In genomic region chr10:18142151-18142550, GRCh38 we compare ENCODE assay signal across 16 cellular contexts. TPM values are rescaled to one million over a fixed set of nuclear protein-coding genes. Genes with fewer than 3 reads are reported as not detected.
DNase-seq lines count a peak whose midpoint lies in the region; ATAC-seq and TF ChIP-seq lines count a peak whose summit lies in the region.
"Had no signal": no experiment of that assay in that cellular context is flagged by ENCODE, and none has a peak within 500 bp of the region (broad histone marks: within the 10 kb centered on the region; RNA-seq: fewer than 3 reads in every experiment).

No MANE protein-coding gene starts in this region.

- H3K79me2 ChIP-seq in GM23338 (replicated peaks; ENCODE audit: insufficient read depth), result peaks cover 5% of the 10 kb centered on the region
- no peaks in the 10 kb centered on the region for H3K79me2 ChIP-seq in hepatocyte

- H3K27ac Mint-ChIP-seq in GM23338, result no peak overlapping the region
- H3K27ac Mint-ChIP-seq in brain, result peak overlapping the region in 2 of 5 experiments; percentile 28 to 84
- H3K27ac Mint-ChIP-seq: activated T-helper 1 cell treated with anti-CD3 and anti-CD28 coated beads, Interleukin-12 subunit alpha, Interleukin-12 subunit beta, Interleukin-2, Interleukin-4 antibody, amounts not matched to agents 30 ng/mL and 10 ng/mL and 1 ng/mL, durations not matched to agents 14 hours and 24 hours and 36 hours; effector memory CD8-positive, alpha-beta T cell; stimulated activated naive CD8-positive, alpha-beta T cell treated with anti-CD3 and anti-CD28 coated beads, Interleukin-15, Interleukin-2, amounts not matched to agents 100 ng/mL and 50 ng/mL, for 24 hours had no signal

- H3K36me3 Mint-ChIP-seq in GM23338 (ENCODE audit: low read depth) (no peaks in the 10 kb centered on the region), brain (no peaks in the 10 kb centered on the region)
- H3K36me3 Mint-ChIP-seq: naive thymus-derived CD8-positive, alpha-beta T cell had no signal

- H3K4me1 Mint-ChIP-seq in GM23338 (peaks cover 35% of the 10 kb centered on the region), brain (peaks cover 27% of the 10 kb centered on the region)

- H3K9me3 ChIP-seq in hepatocyte (ENCODE audit: low read depth), result no peaks in the 10 kb centered on the region

- 76% methylated on average over 4 of the region's 4 CpGs for WGBS in hepatocyte (ENCODE audit: low lambda C conversion rate, missing lambda C conversion rate)

- H3K4me1 ChIP-seq in GM23338 (ENCODE audit: insufficient read depth) (peaks cover 18% of the 10 kb centered on the region), hepatocyte (ENCODE audit: insufficient read depth) (no peaks in the 10 kb centered on the region), rectal smooth muscle tissue (ENCODE audit: control insufficient read depth, insufficient read depth, low read length) (peaks cover 38% of the 10 kb centered on the region)
- H3K4me1 ChIP-seq: foreskin keratinocyte had no signal

- H3K27me3 ChIP-seq in GM23338 (ENCODE audit: insufficient read depth) (peaks cover 32% of the 10 kb centered on the region), hepatocyte (peaks cover 30% of the 10 kb centered on the region), rectal smooth muscle tissue (ENCODE audit: control insufficient read depth, insufficient read depth, low read length) (no peaks in the 10 kb centered on the region)
- H3K27me3 ChIP-seq: MG63 had no signal

- H3K27me3 Mint-ChIP-seq in GM23338 (ENCODE audit: insufficient read depth, low read depth, poor library complexity), result peaks cover 19% of the 10 kb centered on the region
- peaks cover 69% of the 10 kb centered on the region for H3K27me3 Mint-ChIP-seq in brain

- H3K4me2 ChIP-seq in GM23338 (peak overlapping the region; percentile 99), hepatocyte (peak overlapping the region; percentile 98)

- DNase-seq in GM23338 (ENCODE audit: low spot score) (no peak), hepatocyte (ENCODE audit: low spot score) (no peak), NCI-H2227 treated with DMSO at 0.1 percent for 48 hours (lab: John Stamatoyannopoulos, UW) (no peak), GM20000 (ENCODE audit: low spot score) (no peak)
- DNase-seq: effector memory CD8-positive, alpha-beta T cell; foreskin keratinocyte; MG63; naive thymus-derived CD8-positive, alpha-beta T cell; NCI-H1694 treated with DMSO at 0.1 percent for 48 hours had no signal

- no peak for ATAC-seq in GM23338
- ATAC-seq in HG02610 (IDR thresholded peaks at IDR 0.05; ENCODE audit: unreplicated experiment), result no peak
- ATAC-seq: effector memory CD8-positive, alpha-beta T cell; naive thymus-derived CD8-positive, alpha-beta T cell had no signal

- H3K9ac ChIP-seq in rectal smooth muscle tissue (ENCODE audit: low read length), result no peak overlapping the region

- H2AFZ ChIP-seq in GM23338 (no peak overlapping the region), hepatocyte (no peak overlapping the region)

- peak overlapping the region; percentile 87 for H3K4me3 ChIP-seq in GM23338
- no peak overlapping the region for H3K4me3 ChIP-seq in hepatocyte
- peak overlapping the region; percentile 33 for H3K4me3 ChIP-seq in rectal smooth muscle tissue (ENCODE audit: low read length)
- H3K4me3 ChIP-seq: MG63 had no signal

- no peaks in the 10 kb centered on the region; the same call in 1 of the 2 replicates for H3F3A ChIP-seq in GM23338 (replicated peaks; ENCODE audit: low read depth)

- H3K4me3 Mint-ChIP-seq in GM23338, result peak overlapping the region; percentile 82
- peak overlapping the region; percentile 82 to 92 (median 88) for H3K4me3 Mint-ChIP-seq in brain
- H3K4me3 Mint-ChIP-seq: activated T-helper 1 cell treated with anti-CD3 and anti-CD28 coated beads, Interleukin-12 subunit alpha, Interleukin-12 subunit beta, Interleukin-2, Interleukin-4 antibody, amounts not matched to agents 30 ng/mL and 10 ng/mL and 1 ng/mL, durations not matched to agents 14 hours and 24 hours and 36 hours; effector memory CD8-positive, alpha-beta T cell; stimulated activated naive CD8-positive, alpha-beta T cell treated with anti-CD3 and anti-CD28 coated beads, Interleukin-15, Interleukin-2, amounts not matched to agents 100 ng/mL and 50 ng/mL, for 24 hours had no signal

- H4K20me1 ChIP-seq in GM23338 (replicated peaks; ENCODE audit: insufficient read depth) (no peaks in the 10 kb centered on the region; the same call in 1 of the 2 replicates), hepatocyte (ENCODE audit: insufficient read depth, poor library complexity, severe bottlenecking) (no peaks in the 10 kb centered on the region)

- H3K27ac ChIP-seq in GM23338 (ENCODE audit: low read depth) (no peak overlapping the region), hepatocyte (no peak overlapping the region), rectal smooth muscle tissue (ENCODE audit: low read depth, low read length) (peak overlapping the region; percentile 85)
- H3K27ac ChIP-seq: foreskin keratinocyte had no signal

- no peak for TF ChIP-seq CTCF in GM23338 (conservative IDR thresholded peaks at IDR 0.05; ENCODE audit: low read depth in 2 of 2)
- no peak for TF ChIP-seq CTCF in brain (conservative IDR thresholded peaks at IDR 0.05)
- no peak for TF ChIP-seq CTCF in hepatocyte (IDR thresholded peaks at IDR 0.05; ENCODE audit: poor library complexity)
- no peak for TF ChIP-seq CTCF in GM20000 (IDR thresholded peaks at IDR 0.05; ENCODE audit: extremely low read depth, missing control alignments)

- no peaks in the 10 kb centered on the region; the same call in 2 of the 3 replicates for H3K9me3 Mint-ChIP-seq in GM23338
- H3K9me3 Mint-ChIP-seq in brain, result peaks cover 0 to 5% (median 0%) of the 10 kb centered on the region in 5 experiments
- H3K9me3 Mint-ChIP-seq: activated T-helper 1 cell treated with anti-CD3 and anti-CD28 coated beads, Interleukin-12 subunit alpha, Interleukin-12 subunit beta, Interleukin-2, Interleukin-4 antibody, amounts not matched to agents 30 ng/mL and 10 ng/mL and 1 ng/mL, durations not matched to agents 14 hours and 24 hours and 36 hours; effector memory CD8-positive, alpha-beta T cell; naive thymus-derived CD8-positive, alpha-beta T cell; stimulated activated naive CD8-positive, alpha-beta T cell treated with anti-CD3 and anti-CD28 coated beads, Interleukin-15, Interleukin-2, amounts not matched to agents 100 ng/mL and 50 ng/mL, for 24 hours had no signal

- H3K9me2 ChIP-seq in GM23338 (ENCODE audit: insufficient read depth), result no peaks in the 10 kb centered on the region
- H3K9me2 ChIP-seq in hepatocyte (replicated peaks; ENCODE audit: insufficient read depth), result no peaks in the 10 kb centered on the region

- H3K36me3 ChIP-seq in GM23338 (ENCODE audit: insufficient read depth) (no peaks in the 10 kb centered on the region; the same call in 1 of the 2 replicates), hepatocyte (replicated peaks; ENCODE audit: insufficient read depth, low read depth) (no peaks in the 10 kb centered on the region), rectal smooth muscle tissue (ENCODE audit: control insufficient read depth, insufficient read depth, low read length) (no peaks in the 10 kb centered on the region)
- H3K36me3 ChIP-seq: MG63 had no signal

TF ChIP-seq in GM23338, 12 proteins besides CTCF, POLR2A, EP300 and RAD21 (continues in another document):
- no peak for TF ChIP-seq EZH2 (IDR thresholded peaks at IDR 0.05; ENCODE audit: low read depth, unreplicated experiment)
- TF ChIP-seq EZH2phosphoT487 (IDR thresholded peaks at IDR 0.05; ENCODE audit: unreplicated experiment), result no peak
- TF ChIP-seq, protein P1, sequence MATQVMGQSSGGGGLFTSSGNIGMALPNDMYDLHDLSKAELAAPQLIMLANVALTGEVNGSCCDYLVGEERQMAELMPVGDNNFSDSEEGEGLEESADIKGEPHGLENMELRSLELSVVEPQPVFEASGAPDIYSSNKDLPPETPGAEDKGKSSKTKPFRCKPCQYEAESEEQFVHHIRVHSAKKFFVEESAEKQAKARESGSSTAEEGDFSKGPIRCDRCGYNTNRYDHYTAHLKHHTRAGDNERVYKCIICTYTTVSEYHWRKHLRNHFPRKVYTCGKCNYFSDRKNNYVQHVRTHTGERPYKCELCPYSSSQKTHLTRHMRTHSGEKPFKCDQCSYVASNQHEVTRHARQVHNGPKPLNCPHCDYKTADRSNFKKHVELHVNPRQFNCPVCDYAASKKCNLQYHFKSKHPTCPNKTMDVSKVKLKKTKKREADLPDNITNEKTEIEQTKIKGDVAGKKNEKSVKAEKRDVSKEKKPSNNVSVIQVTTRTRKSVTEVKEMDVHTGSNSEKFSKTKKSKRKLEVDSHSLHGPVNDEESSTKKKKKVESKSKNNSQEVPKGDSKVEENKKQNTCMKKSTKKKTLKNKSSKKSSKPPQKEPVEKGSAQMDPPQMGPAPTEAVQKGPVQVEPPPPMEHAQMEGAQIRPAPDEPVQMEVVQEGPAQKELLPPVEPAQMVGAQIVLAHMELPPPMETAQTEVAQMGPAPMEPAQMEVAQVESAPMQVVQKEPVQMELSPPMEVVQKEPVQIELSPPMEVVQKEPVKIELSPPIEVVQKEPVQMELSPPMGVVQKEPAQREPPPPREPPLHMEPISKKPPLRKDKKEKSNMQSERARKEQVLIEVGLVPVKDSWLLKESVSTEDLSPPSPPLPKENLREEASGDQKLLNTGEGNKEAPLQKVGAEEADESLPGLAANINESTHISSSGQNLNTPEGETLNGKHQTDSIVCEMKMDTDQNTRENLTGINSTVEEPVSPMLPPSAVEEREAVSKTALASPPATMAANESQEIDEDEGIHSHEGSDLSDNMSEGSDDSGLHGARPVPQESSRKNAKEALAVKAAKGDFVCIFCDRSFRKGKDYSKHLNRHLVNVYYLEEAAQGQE (IDR thresholded peaks at IDR 0.05; ENCODE audit: unreplicated experiment), result no peak
- TF ChIP-seq CREB1 (CRISPR knock-in tag; IDR thresholded peaks at IDR 0.05; ENCODE audit: low read depth), result no peak
- no peak for TF ChIP-seq STAT1 (IDR thresholded peaks at IDR 0.05; ENCODE audit: unreplicated experiment)
- TF ChIP-seq, protein P2, sequence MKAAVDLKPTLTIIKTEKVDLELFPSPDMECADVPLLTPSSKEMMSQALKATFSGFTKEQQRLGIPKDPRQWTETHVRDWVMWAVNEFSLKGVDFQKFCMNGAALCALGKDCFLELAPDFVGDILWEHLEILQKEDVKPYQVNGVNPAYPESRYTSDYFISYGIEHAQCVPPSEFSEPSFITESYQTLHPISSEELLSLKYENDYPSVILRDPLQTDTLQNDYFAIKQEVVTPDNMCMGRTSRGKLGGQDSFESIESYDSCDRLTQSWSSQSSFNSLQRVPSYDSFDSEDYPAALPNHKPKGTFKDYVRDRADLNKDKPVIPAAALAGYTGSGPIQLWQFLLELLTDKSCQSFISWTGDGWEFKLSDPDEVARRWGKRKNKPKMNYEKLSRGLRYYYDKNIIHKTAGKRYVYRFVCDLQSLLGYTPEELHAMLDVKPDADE (IDR thresholded peaks at IDR 0.05), result no peak
- TF ChIP-seq ZNF114 (CRISPR knock-in tag; IDR thresholded peaks at IDR 0.05), result no peak

RNA-seq across cellular contexts. Expression of gene CACNB2, which starts 1.9 kb away (rescaled TPM):
- 3.8 and 5.9 TPM in 2 replicates for total RNA-seq in GM23338 (2014; rRNA removed; shearing (Covaris generic))
- polyA plus RNA-seq in GM23338 (2016; fragmentation: Nextera tagmentation; extraction: Ambion mirVana) (3.7 and 5.0 TPM in 2 replicates), brain (ENCODE audit: insufficient read depth, low read depth, low replicate concordance) (2.9 TPM), hepatocyte (4.4 and 5.3 TPM in 2 replicates)
- 4.6 and 10.2 TPM in 2 replicates for total RNA-seq in hepatocyte
- total RNA-seq: bronchial epithelial cell; foreskin keratinocyte; naive thymus-derived CD8-positive, alpha-beta T cell; T-helper 1 cell treated with Interleukin-12 subunit alpha and Interleukin-12 subunit beta and Interleukin-4 antibody, amounts not matched to agents 30 ng/mL and 1 ng/mL, for 36 hours had no signal
- polyA plus RNA-seq: foreskin keratinocyte had no signal
